In the genomic region with DNA sequence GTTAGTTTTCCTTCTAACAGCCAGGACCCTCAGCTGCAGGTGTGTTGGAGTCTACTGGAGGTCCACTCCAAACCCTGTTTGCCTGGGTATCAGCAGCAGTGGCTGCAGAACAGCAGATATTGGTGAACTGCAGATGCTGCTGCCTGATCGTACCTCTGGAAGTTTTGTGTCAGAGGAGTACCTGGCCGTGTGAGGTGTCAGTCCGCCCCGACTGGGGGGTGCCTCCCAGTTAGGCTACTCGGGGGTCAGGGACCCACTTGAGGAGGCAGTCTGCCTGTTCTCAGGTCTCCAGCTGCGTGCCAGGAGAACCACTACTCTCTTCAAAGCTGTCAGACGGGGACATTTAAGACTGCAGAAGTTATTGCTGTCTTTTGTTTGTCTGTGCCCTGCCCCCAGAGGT, we compare ENCODE assay signal across 4 cellular contexts. TPM values are rescaled to one million over a fixed set of nuclear protein-coding genes. Genes with fewer than 3 reads are reported as not detected.
"Had no signal": no experiment of that assay in that cellular context is flagged by ENCODE, and none has a peak within 500 bp of the region (broad histone marks: within the 10 kb centered on the region; RNA-seq: fewer than 3 reads in every experiment).

No MANE protein-coding gene starts in this region.

RNA-seq across cellular contexts. Expression of gene NXF2, which starts 11.3 kb away (rescaled TPM):
- total RNA-seq: SJCRH30 had no signal
- polyA plus RNA-seq: IgD-negative memory B cell had no signal

RNA-seq across cellular contexts. Expression of gene TCP11X1, which starts 20.6 kb away (rescaled TPM):
- total RNA-seq: K562, M059J, SJCRH30 had no signal
- polyA plus RNA-seq: IgD-negative memory B cell, K562 had no signal
